In the genomic region with DNA sequence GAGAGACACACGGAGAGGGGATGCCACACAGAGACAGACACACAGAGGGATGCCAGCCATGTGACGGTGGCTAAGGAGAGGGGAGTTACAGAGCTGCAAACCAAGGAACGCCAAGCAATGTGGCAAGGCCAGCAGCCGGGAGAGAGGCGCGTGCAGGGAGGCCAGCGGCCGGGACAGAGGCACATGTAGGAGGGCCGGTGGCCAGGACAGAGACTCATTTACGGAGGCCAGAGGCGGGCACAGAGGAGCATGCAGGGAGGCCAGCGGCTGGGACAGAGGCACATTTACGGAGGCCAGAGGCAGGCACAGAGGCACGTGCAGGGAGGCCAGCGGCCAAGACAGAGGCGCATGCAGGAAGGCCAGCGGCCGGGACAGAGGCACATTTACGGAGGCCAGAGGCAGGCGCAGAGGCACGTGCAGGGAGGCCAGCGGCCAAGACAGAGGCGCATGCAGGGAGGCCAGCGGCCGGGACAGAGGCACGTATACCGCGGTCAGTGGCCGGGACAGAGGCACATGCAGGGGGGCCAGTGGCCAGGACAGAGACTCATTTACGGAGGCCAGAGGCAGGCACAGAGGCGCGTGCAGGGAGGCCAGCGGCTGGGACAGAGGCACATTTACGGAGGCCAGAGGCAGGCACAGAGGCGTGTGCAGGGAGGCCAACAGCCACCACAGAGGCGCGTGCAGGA, we compare ENCODE assay signal across 1 cellular context.
TF ChIP-seq lines count a peak whose summit lies in the region.

No MANE protein-coding gene starts in this region.

TF ChIP-seq in A549, 52 proteins besides CTCF, POLR2A, EP300 and RAD21 (continued from another document):
- no peak for TF ChIP-seq HOXB13 (CRISPR knock-in tag; IDR thresholded peaks at IDR 0.05; ENCODE audit: low read depth)
- no peak for TF ChIP-seq FOSL2 (IDR thresholded peaks at IDR 0.05)
- no peak for TF ChIP-seq FOSL2 (CRISPR knock-in tag; IDR thresholded peaks at IDR 0.05)
TF ChIP-seq in A549: peak in this region for 0.
